In the genomic region with DNA sequence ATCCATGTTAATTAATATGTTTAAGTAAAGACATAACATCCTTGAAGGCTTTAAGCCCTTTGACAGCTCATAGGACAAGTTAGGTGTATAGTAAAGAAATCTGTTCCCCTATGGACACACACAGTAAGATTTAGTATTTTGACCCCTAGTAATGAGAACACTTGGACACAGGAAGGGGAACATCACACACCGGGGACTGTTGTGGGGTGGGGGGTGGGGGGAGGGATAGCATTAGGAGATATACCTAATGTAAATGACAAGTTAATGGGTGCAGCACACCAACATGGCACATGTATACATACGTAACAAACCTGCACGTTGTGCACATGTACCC, we compare ENCODE assay signal across 8 cellular contexts.
ATAC-seq and TF ChIP-seq lines count a peak whose summit lies in the region.
"Not testable (repeated sequence)": the region's sequence is repeated elsewhere in the genome, so short reads cannot be mapped to it uniquely, and the experiment has no call there.

No MANE protein-coding gene starts in this region.

- H3K4me3 ChIP-seq in SU-DHL-6 (ENCODE audit: insufficient read depth, low read length, poor library complexity, severe bottlenecking): not testable (repeated sequence)

- H2AFZ ChIP-seq in SU-DHL-6 (ENCODE audit: low read depth, low read length, severe bottlenecking): not testable (repeated sequence)

- not testable (repeated sequence) for H3F3A ChIP-seq in SU-DHL-6 (ENCODE audit: insufficient read depth)

- not testable (repeated sequence) for H3K9ac ChIP-seq in SU-DHL-6 (ENCODE audit: low read length)

- not testable (repeated sequence) for H3K36me3 ChIP-seq in SU-DHL-6 (ENCODE audit: low read length)

- ATAC-seq in GM18517 (IDR thresholded peaks at IDR 0.05; ENCODE audit: unreplicated experiment) (peak; percentile 37), GM19043 (IDR thresholded peaks at IDR 0.05; ENCODE audit: low read depth, unreplicated experiment) (peak; percentile 49), GM21367 (IDR thresholded peaks at IDR 0.05; ENCODE audit: unreplicated experiment) (peak; percentile 33), GM21786 (IDR thresholded peaks at IDR 0.05; ENCODE audit: unreplicated experiment) (peak; percentile 34), HG02885 (IDR thresholded peaks at IDR 0.05; ENCODE audit: poor library complexity, unreplicated experiment) (peak; percentile 47), HG03103 (IDR thresholded peaks at IDR 0.05; ENCODE audit: low read depth, unreplicated experiment) (peak; percentile 45), HG03460 (IDR thresholded peaks at IDR 0.05; ENCODE audit: unreplicated experiment) (peak; percentile 34)

- H3K79me2 ChIP-seq in SU-DHL-6 (ENCODE audit: insufficient read depth, low read length): not testable (repeated sequence)

- H3K27ac ChIP-seq in SU-DHL-6 (ENCODE audit: low read depth, low read length): peak overlapping the region; percentile 32; the same call in 1 of the 2 replicates

- H3K27me3 ChIP-seq in SU-DHL-6 (ENCODE audit: low read length): not testable (repeated sequence)

- not testable (repeated sequence) for H4K20me1 ChIP-seq in SU-DHL-6 (ENCODE audit: low read depth, low read length)

- H3K9me3 ChIP-seq in SU-DHL-6 (ENCODE audit: insufficient read depth, low read length): not testable (repeated sequence)

- H3K9me2 ChIP-seq in SU-DHL-6 (replicated peaks; ENCODE audit: insufficient read depth, low read length): not testable (repeated sequence)

- not testable (repeated sequence) for TF ChIP-seq CTCF in SU-DHL-6 (IDR thresholded peaks at IDR 0.05; ENCODE audit: insufficient read depth, low read length, poor library complexity, severe bottlenecking)

- peak overlapping the region; percentile 43 for H3K4me2 ChIP-seq in SU-DHL-6 (ENCODE audit: low read depth, low read length, poor library complexity, severe bottlenecking)
